8 cellular contexts compared by ENCODE assay signal in genomic region chr1:93021539-93022134, GRCh38. TPM values are rescaled to one million over a fixed set of nuclear protein-coding genes. Genes with fewer than 3 reads are reported as not detected.
DNase-seq lines count a peak whose midpoint lies in the region; ATAC-seq and TF ChIP-seq lines count a peak whose summit lies in the region.

No MANE protein-coding gene starts in this region.

- H3K27me3 ChIP-seq in H9 (ENCODE audit: insufficient read depth, low read length) (no peaks in the 10 kb centered on the region), left ventricle myocardium inferior (ENCODE audit: low read depth) (peaks cover 21% of the 10 kb centered on the region)

- no peak overlapping the region for H3K4me3 Mint-ChIP-seq in activated CD8-positive, alpha-beta memory T cell treated with anti-CD3 and anti-CD28 coated beads, Interleukin-2, amount 10 ng/mL, durations not matched to agents 7 days and 5 days
- no peak overlapping the region for H3K4me3 Mint-ChIP-seq in H9
- H3K4me3 Mint-ChIP-seq in stimulated activated memory B cell treated with anti-CD40 and anti-IgM and Interleukin-4, amounts not matched to agents 10 μg/mL and 1 μg/mL and 100 μg/mL, for 72 hours = no peak overlapping the region
- no peak overlapping the region for H3K4me3 Mint-ChIP-seq in activated naive CD4-positive, alpha-beta T cell treated with anti-CD3 and anti-CD28 coated beads, Interleukin-2, amount 10 ng/mL, durations not matched to agents 7 days and 5 days

- H3K56ac ChIP-seq in H9 (ENCODE audit: insufficient read length, low read depth, low read length) = no peak overlapping the region

- H3K23ac ChIP-seq in H9 (ENCODE audit: insufficient read length, low read depth, low read length) = no peak overlapping the region

- H4K20me1 ChIP-seq in H9 (ENCODE audit: control insufficient read depth, insufficient read depth, insufficient read length) = no peaks in the 10 kb centered on the region

- CTCF ChIA-PET in activated CD8-positive, alpha-beta memory T cell treated with anti-CD3 and anti-CD28 coated beads, Interleukin-2, amount 10 ng/mL, durations not matched to agents 7 days and 5 days (lab: Charles Lee) = interaction anchor here (0.9 to 2.1 kb wide), 5 partner anchors 21 to 57 kb away, joined by 3 to 23 read pairs (median 7); no protein-coding TSS in a partner anchor
- CTCF ChIA-PET in activated naive CD4-positive, alpha-beta T cell treated with anti-CD3 and anti-CD28 coated beads, Interleukin-2, amount 10 ng/mL, durations not matched to agents 7 days and 5 days (lab: Charles Lee) = interaction anchor here (1.0 to 6.4 kb wide), 10 partner anchors 8 to 163 kb away, joined by 3 to 80 read pairs (median 7); partner anchors contain the start of gene MTF2

- no peak overlapping the region for H3T11ph ChIP-seq in H9 (ENCODE audit: low read length)

- H2BK15ac ChIP-seq in H9 (ENCODE audit: low read depth, low read length) = no peak overlapping the region

- no peaks in the 10 kb centered on the region for H3K79me2 ChIP-seq in H9 (ENCODE audit: insufficient read depth, low read length)

- no peaks in the 10 kb centered on the region for H3K79me1 ChIP-seq in H9 (ENCODE audit: insufficient read depth, low read depth, low read length, poor library complexity, severe bottlenecking)

- WGBS in H9 (ENCODE audit: extremely low coverage, insufficient read length, low lambda C conversion rate) = no CpG with 5 or more reads among the region's 4 CpGs

- H3K23me2 ChIP-seq in H9 (ENCODE audit: insufficient read length, low read depth, low read length, poor library complexity, severe bottlenecking) = no peaks in the 10 kb centered on the region

- no peaks in the 10 kb centered on the region for H3K36me3 Mint-ChIP-seq in activated CD8-positive, alpha-beta memory T cell treated with anti-CD3 and anti-CD28 coated beads, Interleukin-2, amount 10 ng/mL, durations not matched to agents 7 days and 5 days
- H3K36me3 Mint-ChIP-seq in H9 (ENCODE audit: insufficient read depth in 1 of 3, low read depth in 3 of 3) = no peaks in the 10 kb centered on the region
- H3K36me3 Mint-ChIP-seq in stimulated activated memory B cell treated with anti-CD40 and anti-IgM and Interleukin-4, amounts not matched to agents 10 μg/mL and 1 μg/mL and 100 μg/mL, for 72 hours = no peaks in the 10 kb centered on the region
- no peaks in the 10 kb centered on the region for H3K36me3 Mint-ChIP-seq in activated naive CD4-positive, alpha-beta T cell treated with anti-CD3 and anti-CD28 coated beads, Interleukin-2, amount 10 ng/mL, durations not matched to agents 7 days and 5 days

- no peak overlapping the region for H2BK120ac ChIP-seq in H9 (ENCODE audit: low read depth, low read length, poor library complexity, severe bottlenecking)

- H3K9me3 ChIP-seq in H9 (ENCODE audit: control insufficient read depth, low read depth, low read length) = no peaks in the 10 kb centered on the region
- H3K9me3 ChIP-seq in left ventricle myocardium inferior (replicated peaks) = no peaks in the 10 kb centered on the region

- no peak overlapping the region for H3K4ac ChIP-seq in H9 (ENCODE audit: low read depth, low read length)

- no peaks in the 10 kb centered on the region for H3K9me3 Mint-ChIP-seq in activated CD8-positive, alpha-beta memory T cell treated with anti-CD3 and anti-CD28 coated beads, Interleukin-2, amount 10 ng/mL, durations not matched to agents 7 days and 5 days (ENCODE audit: low read depth)
- no peaks in the 10 kb centered on the region for H3K9me3 Mint-ChIP-seq in H9
- no peaks in the 10 kb centered on the region for H3K9me3 Mint-ChIP-seq in stimulated activated memory B cell treated with anti-CD40 and anti-IgM and Interleukin-4, amounts not matched to agents 10 μg/mL and 1 μg/mL and 100 μg/mL, for 72 hours
- no peaks in the 10 kb centered on the region for H3K9me3 Mint-ChIP-seq in activated naive CD4-positive, alpha-beta T cell treated with anti-CD3 and anti-CD28 coated beads, Interleukin-2, amount 10 ng/mL, durations not matched to agents 7 days and 5 days

- peaks cover 12% of the 10 kb centered on the region for H3K4me1 Mint-ChIP-seq in activated CD8-positive, alpha-beta memory T cell treated with anti-CD3 and anti-CD28 coated beads, Interleukin-2, amount 10 ng/mL, durations not matched to agents 7 days and 5 days
- H3K4me1 Mint-ChIP-seq in H9 = peaks cover 11 to 14% of the 10 kb centered on the region in 2 experiments
- no peaks in the 10 kb centered on the region for H3K4me1 Mint-ChIP-seq in stimulated activated memory B cell treated with anti-CD40 and anti-IgM and Interleukin-4, amounts not matched to agents 10 μg/mL and 1 μg/mL and 100 μg/mL, for 72 hours
- H3K4me1 Mint-ChIP-seq in activated naive CD4-positive, alpha-beta T cell treated with anti-CD3 and anti-CD28 coated beads, Interleukin-2, amount 10 ng/mL, durations not matched to agents 7 days and 5 days = no peaks in the 10 kb centered on the region

- no peaks in the 10 kb centered on the region for H3K36me3 ChIP-seq in left ventricle myocardium inferior

- H3K4me3 ChIP-seq in WI38 (ENCODE audit: low read depth, low read length) (no peak overlapping the region), left ventricle myocardium inferior (no peak overlapping the region)

- H2BK12ac ChIP-seq in H9 (ENCODE audit: insufficient read length, low read depth, low read length) = no peak overlapping the region

- no peak overlapping the region for H2BK5ac ChIP-seq in H9 (ENCODE audit: insufficient read length, low read length)

- no peak overlapping the region for H4K91ac ChIP-seq in H9 (ENCODE audit: insufficient read length, low read depth, low read length)

- H3K27ac ChIP-seq in H9 (ENCODE audit: insufficient read length, low read depth, low read length) (no peak overlapping the region), left ventricle myocardium inferior (replicated peaks) (no peak overlapping the region)

- no peak overlapping the region for H3K4me2 ChIP-seq in H9 (ENCODE audit: insufficient read depth, insufficient read length, low read length)

- no peak overlapping the region for H2BK20ac ChIP-seq in H9 (ENCODE audit: low read depth, low read length, poor library complexity, severe bottlenecking)

- DNase-seq in activated CD8-positive, alpha-beta memory T cell treated with anti-CD3 and anti-CD28 coated beads, Interleukin-2, amount 10 ng/mL, durations not matched to agents 7 days and 5 days = no peak
- no peak for DNase-seq in activated CD8-positive, alpha-beta memory T cell treated with anti-CD3 and anti-CD28 coated beads for 24 hours
- DNase-seq in H9 (no peak), NCI-H1694 (lab: John Stamatoyannopoulos, UW) (peak; percentile 81), left ventricle myocardium inferior (no peak)
- DNase-seq in activated naive CD4-positive, alpha-beta T cell treated with anti-CD3 and anti-CD28 coated beads, Interleukin-2, amount 10 ng/mL, durations not matched to agents 7 days and 5 days = no peak

- H3K27me3 Mint-ChIP-seq in activated CD8-positive, alpha-beta memory T cell treated with anti-CD3 and anti-CD28 coated beads, Interleukin-2, amount 10 ng/mL, durations not matched to agents 7 days and 5 days = peaks cover 35% of the 10 kb centered on the region
- H3K27me3 Mint-ChIP-seq in H9 (ENCODE audit: low read depth) = peaks cover 1% of the 10 kb centered on the region; the same call in 1 of the 2 replicates
- peaks cover under 1% of the 10 kb centered on the region for H3K27me3 Mint-ChIP-seq in stimulated activated memory B cell treated with anti-CD40 and anti-IgM and Interleukin-4, amounts not matched to agents 10 μg/mL and 1 μg/mL and 100 μg/mL, for 72 hours
- H3K27me3 Mint-ChIP-seq in activated naive CD4-positive, alpha-beta T cell treated with anti-CD3 and anti-CD28 coated beads, Interleukin-2, amount 10 ng/mL, durations not matched to agents 7 days and 5 days = peaks cover 27% of the 10 kb centered on the region

- H3K14ac ChIP-seq in H9 (ENCODE audit: insufficient read depth, low read length) = no peak overlapping the region

- no peak overlapping the region for H3K18ac ChIP-seq in H9 (ENCODE audit: insufficient read length, low read depth, low read length)

- no peak overlapping the region for H3K27ac Mint-ChIP-seq in activated CD8-positive, alpha-beta memory T cell treated with anti-CD3 and anti-CD28 coated beads, Interleukin-2, amount 10 ng/mL, durations not matched to agents 7 days and 5 days
- H3K27ac Mint-ChIP-seq in H9 = no peak overlapping the region
- H3K27ac Mint-ChIP-seq in stimulated activated memory B cell treated with anti-CD40 and anti-IgM and Interleukin-4, amounts not matched to agents 10 μg/mL and 1 μg/mL and 100 μg/mL, for 72 hours = no peak overlapping the region
- no peak overlapping the region for H3K27ac Mint-ChIP-seq in activated naive CD4-positive, alpha-beta T cell treated with anti-CD3 and anti-CD28 coated beads, Interleukin-2, amount 10 ng/mL, durations not matched to agents 7 days and 5 days

- H3K4me1 ChIP-seq in H9 (ENCODE audit: insufficient read depth, low read length) (no peaks in the 10 kb centered on the region), left ventricle myocardium inferior (no peaks in the 10 kb centered on the region)

- H4K5ac ChIP-seq in H9 (ENCODE audit: insufficient read length, low read depth, low read length) = no peak overlapping the region

- H4K8ac ChIP-seq in H9 (replicated peaks; ENCODE audit: insufficient read length, low read depth, low read length) = no peak overlapping the region

- ATAC-seq in activated CD8-positive, alpha-beta memory T cell treated with anti-CD3 and anti-CD28 coated beads, Interleukin-2, amount 10 ng/mL, durations not matched to agents 7 days and 5 days = peak; percentile 84
- peak; percentile 59 for ATAC-seq in stimulated activated memory B cell treated with anti-CD40 and anti-IgM and Interleukin-4, amounts not matched to agents 10 μg/mL and 1 μg/mL and 100 μg/mL, for 72 hours

- no peak overlapping the region for H3K9ac ChIP-seq in H9 (ENCODE audit: extremely low read depth, insufficient read length, low read length)

- TF ChIP-seq CTCF in H9 (conservative IDR thresholded peaks at IDR 0.05) (peak; percentile 90), WI38 (IDR thresholded peaks at IDR 0.05; ENCODE audit: low read depth, low read length) (peak; percentile 61; the same call in 1 of the 2 replicates), left ventricle myocardium inferior (IDR thresholded peaks at IDR 0.05; ENCODE audit: borderline replicate concordance) (peak; percentile 76)

- intact Hi-C loops in left ventricle myocardium inferior (cut with micrococcal nuclease) = no loop called here

- no peak overlapping the region for H2AFZ ChIP-seq in H9 (ENCODE audit: low read length)

- H2AK5ac ChIP-seq in H9 (ENCODE audit: insufficient read length, low read length) = no peak overlapping the region

RNA-seq across cellular contexts. Expression of gene MTF2, which starts 57.4 kb away (rescaled TPM):
- total RNA-seq in activated CD8-positive, alpha-beta memory T cell treated with anti-CD3 and anti-CD28 coated beads, Interleukin-2, amount 10 ng/mL, durations not matched to agents 7 days and 5 days = 10 to 100 TPM; 70.6 to 75.7 TPM
- total RNA-seq in H9 (2021) = 103 and 110 TPM in 2 replicates
- total RNA-seq in left ventricle myocardium inferior = 5.6 TPM

Comparison
In these comparisons a context has a peak if more than half of its experiments do, and no peak if none do; other contexts are left out.
1. RNA of gene MTF2, which starts 57.4 kb away (total RNA-seq): 103 to 110 TPM in H9 and 70.6 to 75.7 TPM in activated CD8-positive, alpha-beta memory T cell treated with anti-CD3 and anti-CD28 coated beads, Interleukin-2, amount 10 ng/mL, durations not matched to agents 7 days and 5 days; 5.6 TPM in left ventricle myocardium inferior (single experiment); every median in the first group is over 10 times any median in the second.
2. Peak in every context shown above with its lines, with median percentiles within 50 percentile points of each other: CTCF ChIP-seq.